ENCODE assay signal across 24 cellular contexts in the genomic region with DNA sequence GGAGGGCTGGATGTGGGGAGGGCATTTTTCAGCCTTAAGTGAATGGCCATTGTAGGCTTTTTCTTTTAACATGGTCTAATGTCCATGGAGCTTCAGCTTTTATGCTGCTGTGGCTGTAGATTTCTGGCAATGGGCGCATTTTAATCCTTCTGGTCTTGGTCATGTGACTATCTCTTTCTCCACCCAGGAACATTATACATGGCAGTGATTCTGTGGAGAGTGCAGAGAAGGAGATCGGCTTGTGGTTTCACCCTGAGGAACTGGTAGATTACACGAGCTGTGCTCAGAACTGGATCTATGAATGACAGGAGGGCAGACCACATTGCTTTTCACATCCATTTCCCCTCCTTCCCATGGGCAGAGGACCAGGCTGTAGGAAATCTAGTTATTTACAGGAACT.
"Had no signal": no experiment of that assay in that cellular context is flagged by ENCODE, and none has a peak within 500 bp of the region (broad histone marks: within the 10 kb centered on the region; RNA-seq: fewer than 3 reads in every experiment).

No MANE protein-coding gene starts in this region.

- H3K4me2 ChIP-seq: neural progenitor cell had no signal

- H3K9ac ChIP-seq: neural progenitor cell had no signal

- H3K36me3 ChIP-seq: prostate gland had no signal

- H3K27ac ChIP-seq: brain microvascular endothelial cell, foreskin keratinocyte, left lung, neural progenitor cell, prostate gland, testis, vagina had no signal

- DNase-seq: activated CD4-positive, alpha-beta memory T cell treated with anti-CD3 and anti-CD28 coated beads for 36 hours; activated CD4-positive, alpha-beta T cell treated with anti-CD3 and anti-CD28 coated beads for 1 hour; activated effector memory CD4-positive, alpha-beta T cell treated with Interleukin-2 at 50 U/mL for 16 hours; activated naive CD4-positive, alpha-beta T cell treated with anti-CD3 and anti-CD28 coated beads for 36 hours; activated T-cell treated with anti-CD3 and anti-CD28 coated beads, Interleukin-2, amount 50 U/mL, for 72 hours; aorta; brain microvascular endothelial cell; central memory CD4-positive, alpha-beta T cell; dermis blood vessel endothelial cell; effector CD8-positive, alpha-beta T cell; foreskin keratinocyte; immature natural killer cell; left lung; naive thymus-derived CD8-positive, alpha-beta T cell; stimulated activated CD4-positive, alpha-beta T cell treated with anti-CD3 and anti-CD28 coated beads, Interleukin-2, amount 100 ng/mL, for 48 hours; stimulated activated CD8-positive, alpha-beta memory T cell treated with anti-CD3 and anti-CD28 coated beads, Interleukin-4, amount 100 ng/mL, for 48 hours; stimulated activated naive B cell treated with anti-CD40 and anti-IgM and Interleukin-4, amounts not matched to agents 10 μg/mL and 1 μg/mL and 100 μg/mL, for 72 hours; T-cell; testis; trophoblast cell had no signal

- H3K9me3 ChIP-seq: left lung, prostate gland, testis, vagina had no signal

- H2AFZ ChIP-seq: neural progenitor cell had no signal

- H3K9me3 Mint-ChIP-seq: activated CD4-positive, alpha-beta memory T cell treated with anti-CD3 and anti-CD28 coated beads for 36 hours; activated naive CD4-positive, alpha-beta T cell treated with anti-CD3 and anti-CD28 coated beads for 36 hours; activated T-cell treated with anti-CD3 and anti-CD28 coated beads, Interleukin-2, amount 50 U/mL, for 72 hours; immature natural killer cell; naive thymus-derived CD8-positive, alpha-beta T cell; neural progenitor cell; stimulated activated naive B cell treated with anti-CD40 and anti-IgM and Interleukin-4, amounts not matched to agents 10 μg/mL and 1 μg/mL and 100 μg/mL, for 72 hours; T-cell had no signal

- ATAC-seq: activated T-cell treated with anti-CD3 and anti-CD28 coated beads, Interleukin-2, amount 50 U/mL, for 72 hours; foreskin keratinocyte; left lung; naive thymus-derived CD8-positive, alpha-beta T cell; stimulated activated naive B cell treated with anti-CD40 and anti-IgM and Interleukin-4, amounts not matched to agents 10 μg/mL and 1 μg/mL and 100 μg/mL, for 72 hours; T-cell had no signal

- H3K4me1 ChIP-seq: neural progenitor cell had no signal

- H3K27ac Mint-ChIP-seq: activated CD4-positive, alpha-beta memory T cell treated with anti-CD3 and anti-CD28 coated beads for 36 hours; neural progenitor cell had no signal

- H3K4me3 ChIP-seq: left lung, lung, neural progenitor cell, prostate gland, testis, vagina had no signal

- H3K27me3 ChIP-seq: brain microvascular endothelial cell, foreskin keratinocyte, left lung, neural progenitor cell, testis, vagina had no signal

- H3K4me3 Mint-ChIP-seq: activated CD4-positive, alpha-beta memory T cell treated with anti-CD3 and anti-CD28 coated beads for 36 hours; activated naive CD4-positive, alpha-beta T cell treated with anti-CD3 and anti-CD28 coated beads for 36 hours; activated T-cell treated with anti-CD3 and anti-CD28 coated beads, Interleukin-2, amount 50 U/mL, for 72 hours; immature natural killer cell; neural progenitor cell; stimulated activated naive B cell treated with anti-CD40 and anti-IgM and Interleukin-4, amounts not matched to agents 10 μg/mL and 1 μg/mL and 100 μg/mL, for 72 hours; T-cell had no signal

- H3K27me3 Mint-ChIP-seq: activated CD4-positive, alpha-beta memory T cell treated with anti-CD3 and anti-CD28 coated beads for 36 hours; naive thymus-derived CD8-positive, alpha-beta T cell; stimulated activated naive B cell treated with anti-CD40 and anti-IgM and Interleukin-4, amounts not matched to agents 10 μg/mL and 1 μg/mL and 100 μg/mL, for 72 hours; T-cell had no signal
